ENCODE assay signal across 1 cellular context in the genomic region with DNA sequence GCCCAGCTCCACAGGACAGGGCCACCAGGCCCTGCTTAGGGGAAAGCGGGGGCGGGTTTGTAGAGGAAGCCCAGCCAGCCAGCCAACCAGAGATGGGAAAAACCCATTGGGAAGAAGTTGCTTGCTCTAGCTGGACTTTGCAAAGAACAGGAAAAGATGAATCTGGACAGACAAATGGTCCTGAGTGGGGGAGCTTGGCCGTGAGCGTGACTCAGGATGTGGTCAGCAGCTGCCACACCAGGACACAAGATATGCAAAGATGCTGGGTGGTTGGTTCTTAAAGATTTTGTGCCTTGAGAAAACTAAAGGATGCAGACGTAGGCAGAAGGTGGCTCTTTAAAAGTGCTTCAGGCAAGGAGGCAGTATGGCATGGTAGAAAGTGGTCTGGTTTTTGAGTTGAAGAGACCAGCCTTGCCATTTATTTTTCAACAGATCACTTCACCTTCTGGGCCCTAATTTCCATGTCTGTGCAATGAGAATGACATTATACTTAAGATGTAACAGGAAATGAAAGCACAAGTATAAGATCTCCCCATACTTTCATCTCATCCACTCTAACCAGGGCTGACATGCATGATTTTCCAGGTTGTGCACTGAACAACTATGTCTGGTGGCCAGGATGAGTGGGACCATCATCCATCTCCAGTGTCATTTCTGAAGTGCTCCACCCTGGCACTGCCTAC.
TF ChIP-seq lines count a peak whose summit lies in the region.

No MANE protein-coding gene starts in this region.

TF ChIP-seq in GM23338, 12 proteins besides CTCF, POLR2A, EP300 and RAD21 (continued from another document):
- TF ChIP-seq, protein P1, sequence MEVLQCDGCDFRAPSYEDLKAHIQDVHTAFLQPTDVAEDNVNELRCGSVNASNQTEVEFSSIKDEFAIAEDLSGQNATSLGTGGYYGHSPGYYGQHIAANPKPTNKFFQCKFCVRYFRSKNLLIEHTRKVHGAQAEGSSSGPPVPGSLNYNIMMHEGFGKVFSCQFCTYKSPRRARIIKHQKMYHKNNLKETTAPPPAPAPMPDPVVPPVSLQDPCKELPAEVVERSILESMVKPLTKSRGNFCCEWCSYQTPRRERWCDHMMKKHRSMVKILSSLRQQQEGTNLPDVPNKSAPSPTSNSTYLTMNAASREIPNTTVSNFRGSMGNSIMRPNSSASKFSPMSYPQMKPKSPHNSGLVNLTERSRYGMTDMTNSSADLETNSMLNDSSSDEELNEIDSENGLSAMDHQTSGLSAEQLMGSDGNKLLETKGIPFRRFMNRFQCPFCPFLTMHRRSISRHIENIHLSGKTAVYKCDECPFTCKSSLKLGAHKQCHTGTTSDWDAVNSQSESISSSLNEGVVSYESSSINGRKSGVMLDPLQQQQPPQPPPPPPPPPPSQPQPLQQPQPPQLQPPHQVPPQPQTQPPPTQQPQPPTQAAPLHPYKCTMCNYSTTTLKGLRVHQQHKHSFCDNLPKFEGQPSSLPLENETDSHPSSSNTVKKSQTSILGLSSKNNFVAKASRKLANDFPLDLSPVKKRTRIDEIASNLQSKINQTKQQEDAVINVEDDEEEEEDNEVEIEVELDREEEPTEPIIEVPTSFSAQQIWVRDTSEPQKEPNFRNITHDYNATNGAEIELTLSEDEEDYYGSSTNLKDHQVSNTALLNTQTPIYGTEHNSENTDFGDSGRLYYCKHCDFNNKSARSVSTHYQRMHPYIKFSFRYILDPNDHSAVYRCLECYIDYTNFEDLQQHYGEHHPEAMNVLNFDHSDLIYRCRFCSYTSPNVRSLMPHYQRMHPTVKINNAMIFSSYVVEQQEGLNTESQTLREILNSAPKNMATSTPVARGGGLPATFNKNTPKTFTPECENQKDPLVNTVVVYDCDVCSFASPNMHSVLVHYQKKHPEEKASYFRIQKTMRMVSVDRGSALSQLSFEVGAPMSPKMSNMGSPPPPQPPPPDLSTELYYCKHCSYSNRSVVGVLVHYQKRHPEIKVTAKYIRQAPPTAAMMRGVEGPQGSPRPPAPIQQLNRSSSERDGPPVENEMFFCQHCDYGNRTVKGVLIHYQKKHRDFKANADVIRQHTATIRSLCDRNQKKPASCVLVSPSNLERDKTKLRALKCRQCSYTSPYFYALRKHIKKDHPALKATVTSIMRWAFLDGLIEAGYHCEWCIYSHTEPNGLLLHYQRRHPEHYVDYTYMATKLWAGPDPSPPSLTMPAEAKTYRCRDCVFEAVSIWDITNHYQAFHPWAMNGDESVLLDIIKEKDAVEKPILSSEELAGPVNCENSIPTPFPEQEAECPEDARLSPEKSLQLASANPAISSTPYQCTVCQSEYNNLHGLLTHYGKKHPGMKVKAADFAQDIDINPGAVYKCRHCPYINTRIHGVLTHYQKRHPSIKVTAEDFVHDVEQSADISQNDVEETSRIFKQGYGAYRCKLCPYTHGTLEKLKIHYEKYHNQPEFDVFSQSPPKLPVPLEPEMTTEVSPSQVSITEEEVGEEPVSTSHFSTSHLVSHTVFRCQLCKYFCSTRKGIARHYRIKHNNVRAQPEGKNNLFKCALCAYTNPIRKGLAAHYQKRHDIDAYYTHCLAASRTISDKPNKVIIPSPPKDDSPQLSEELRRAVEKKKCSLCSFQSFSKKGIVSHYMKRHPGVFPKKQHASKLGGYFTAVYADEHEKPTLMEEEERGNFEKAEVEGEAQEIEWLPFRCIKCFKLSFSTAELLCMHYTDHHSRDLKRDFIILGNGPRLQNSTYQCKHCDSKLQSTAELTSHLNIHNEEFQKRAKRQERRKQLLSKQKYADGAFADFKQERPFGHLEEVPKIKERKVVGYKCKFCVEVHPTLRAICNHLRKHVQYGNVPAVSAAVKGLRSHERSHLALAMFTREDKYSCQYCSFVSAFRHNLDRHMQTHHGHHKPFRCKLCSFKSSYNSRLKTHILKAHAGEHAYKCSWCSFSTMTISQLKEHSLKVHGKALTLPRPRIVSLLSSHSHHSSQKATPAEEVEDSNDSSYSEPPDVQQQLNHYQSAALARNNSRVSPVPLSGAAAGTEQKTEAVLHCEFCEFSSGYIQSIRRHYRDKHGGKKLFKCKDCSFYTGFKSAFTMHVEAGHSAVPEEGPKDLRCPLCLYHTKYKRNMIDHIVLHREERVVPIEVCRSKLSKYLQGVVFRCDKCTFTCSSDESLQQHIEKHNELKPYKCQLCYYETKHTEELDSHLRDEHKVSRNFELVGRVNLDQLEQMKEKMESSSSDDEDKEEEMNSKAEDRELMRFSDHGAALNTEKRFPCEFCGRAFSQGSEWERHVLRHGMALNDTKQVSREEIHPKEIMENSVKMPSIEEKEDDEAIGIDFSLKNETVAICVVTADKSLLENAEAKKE (CRISPR knock-in tag; IDR thresholded peaks at IDR 0.05), result no peak
- no peak for TF ChIP-seq REST (IDR thresholded peaks at IDR 0.05; ENCODE audit: unreplicated experiment)
- no peak for TF ChIP-seq ZNF114 (CRISPR knock-in tag; IDR thresholded peaks at IDR 0.05)
- TF ChIP-seq EZH2phosphoT487 (IDR thresholded peaks at IDR 0.05; ENCODE audit: unreplicated experiment), result no peak
- TF ChIP-seq JUNB (IDR thresholded peaks at IDR 0.05; ENCODE audit: unreplicated experiment), result no peak
- no peak for TF ChIP-seq CREB1 (CRISPR knock-in tag; IDR thresholded peaks at IDR 0.05; ENCODE audit: low read depth)
- TF ChIP-seq, protein P2, sequence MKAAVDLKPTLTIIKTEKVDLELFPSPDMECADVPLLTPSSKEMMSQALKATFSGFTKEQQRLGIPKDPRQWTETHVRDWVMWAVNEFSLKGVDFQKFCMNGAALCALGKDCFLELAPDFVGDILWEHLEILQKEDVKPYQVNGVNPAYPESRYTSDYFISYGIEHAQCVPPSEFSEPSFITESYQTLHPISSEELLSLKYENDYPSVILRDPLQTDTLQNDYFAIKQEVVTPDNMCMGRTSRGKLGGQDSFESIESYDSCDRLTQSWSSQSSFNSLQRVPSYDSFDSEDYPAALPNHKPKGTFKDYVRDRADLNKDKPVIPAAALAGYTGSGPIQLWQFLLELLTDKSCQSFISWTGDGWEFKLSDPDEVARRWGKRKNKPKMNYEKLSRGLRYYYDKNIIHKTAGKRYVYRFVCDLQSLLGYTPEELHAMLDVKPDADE (IDR thresholded peaks at IDR 0.05), result no peak
- no peak for TF ChIP-seq ZNF331 (CRISPR knock-in tag; IDR thresholded peaks at IDR 0.05; ENCODE audit: low read depth)
- TF ChIP-seq NANOG (IDR thresholded peaks at IDR 0.05; ENCODE audit: borderline replicate concordance), result no peak
- no peak for TF ChIP-seq STAT1 (IDR thresholded peaks at IDR 0.05; ENCODE audit: unreplicated experiment)
- TF ChIP-seq POLR2AphosphoS5 (IDR thresholded peaks at IDR 0.05; ENCODE audit: low read depth), result no peak
